8 cellular contexts compared by ENCODE assay signal in the genomic region with DNA sequence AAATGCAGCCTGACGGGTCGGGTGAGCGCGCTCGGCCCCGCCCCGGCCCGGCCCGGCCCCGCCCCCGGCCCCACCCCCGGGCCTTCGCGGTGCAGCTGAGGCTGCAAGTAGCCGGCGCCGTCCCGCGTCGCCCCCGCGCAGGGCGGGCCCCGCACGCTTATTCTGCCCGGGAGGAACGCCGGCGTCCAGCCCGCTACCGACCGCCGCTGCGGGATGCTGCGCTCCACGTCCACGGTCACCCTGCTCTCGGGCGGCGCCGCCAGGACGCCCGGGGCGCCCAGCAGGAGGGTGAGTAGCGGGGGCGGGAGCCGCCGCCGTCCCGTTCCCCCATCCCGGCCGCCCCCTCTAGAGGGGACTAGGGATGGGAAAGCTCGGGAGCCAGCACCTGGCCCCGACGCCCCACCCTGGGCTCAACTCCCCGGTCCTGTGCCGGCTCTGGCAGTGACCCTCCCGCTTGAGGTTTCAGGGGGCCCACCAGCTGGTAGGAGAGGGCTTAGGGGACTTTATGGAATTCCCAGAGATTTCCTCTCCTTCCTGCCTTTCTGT. TPM values are rescaled to one million over a fixed set of nuclear protein-coding genes. Genes with fewer than 3 reads are reported as not detected.
DNase-seq lines count a peak whose midpoint lies in the region; ATAC-seq and TF ChIP-seq lines count a peak whose summit lies in the region.

A gene with protein sequence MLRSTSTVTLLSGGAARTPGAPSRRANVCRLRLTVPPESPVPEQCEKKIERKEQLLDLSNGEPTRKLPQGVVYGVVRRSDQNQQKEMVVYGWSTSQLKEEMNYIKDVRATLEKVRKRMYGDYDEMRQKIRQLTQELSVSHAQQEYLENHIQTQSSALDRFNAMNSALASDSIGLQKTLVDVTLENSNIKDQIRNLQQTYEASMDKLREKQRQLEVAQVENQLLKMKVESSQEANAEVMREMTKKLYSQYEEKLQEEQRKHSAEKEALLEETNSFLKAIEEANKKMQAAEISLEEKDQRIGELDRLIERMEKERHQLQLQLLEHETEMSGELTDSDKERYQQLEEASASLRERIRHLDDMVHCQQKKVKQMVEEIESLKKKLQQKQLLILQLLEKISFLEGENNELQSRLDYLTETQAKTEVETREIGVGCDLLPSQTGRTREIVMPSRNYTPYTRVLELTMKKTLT (plus strand): TSS at position 83 of the 546 bp plus-strand sequence. CDS start 131 bp downstream, at position 214.

- peak within 1 kb of the TSS; percentile 89 for H3K4me2 ChIP-seq in neural progenitor cell

- no peak within 1 kb of the TSS for H3K27ac Mint-ChIP-seq in neural progenitor cell

- WGBS in tibial nerve, 2 donors, result 1 to 3% methylated on average over 27 to 29 of the region's 58 CpGs

- H3K9me3 ChIP-seq in neural progenitor cell (ENCODE audit: low read depth) (no peaks in the 10 kb centered on the region), tibial nerve (no peaks in the 10 kb centered on the region)

- TF ChIP-seq POLR2A in tibial nerve (IDR thresholded peaks at IDR 0.05), result no peak

- TF ChIP-seq EP300 in Ishikawa (IDR thresholded peaks at IDR 0.05; ENCODE audit: borderline replicate concordance) (no peak; the same call in 1 of the 2 replicates), tibial nerve (IDR thresholded peaks at IDR 0.05) (no peak)

- peaks cover 59% of the 10 kb centered on the region for H3K27me3 ChIP-seq in neural progenitor cell
- peaks cover 0 to 6% of the 10 kb centered on the region in 2 donors for H3K27me3 ChIP-seq in tibial nerve

- H2AFZ ChIP-seq in neural progenitor cell (replicated peaks), result peak within 1 kb of the TSS; percentile 84

- no peak for TF ChIP-seq RAD21 in Ishikawa (IDR thresholded peaks at IDR 0.05; ENCODE audit: low read depth)

- no peak within 1 kb of the TSS for H3K9ac ChIP-seq in neural progenitor cell

- H3K4me3 Mint-ChIP-seq in activated T-cell treated with anti-CD3 and anti-CD28 coated beads, Interleukin-2, amount 50 U/mL, for 4 hours, result peak within 1 kb of the TSS; percentile 62
- peak within 1 kb of the TSS; percentile 83 for H3K4me3 Mint-ChIP-seq in neural progenitor cell

- peaks cover 25% of the 10 kb centered on the region for H3K27me3 Mint-ChIP-seq in activated T-cell treated with anti-CD3 and anti-CD28 coated beads, Interleukin-2, amount 50 U/mL, for 4 hours (ENCODE audit: low read depth)
- H3K27me3 Mint-ChIP-seq in neural progenitor cell (ENCODE audit: insufficient read depth, low read depth), result peaks cover 24% of the 10 kb centered on the region

- ATAC-seq in activated T-cell treated with anti-CD3 and anti-CD28 coated beads, Interleukin-2, amount 50 U/mL, for 4 hours, result peak; percentile 89 to 91
- ATAC-seq in GM18511 (IDR thresholded peaks at IDR 0.05; ENCODE audit: unreplicated experiment) (no peak), GM21360 (IDR thresholded peaks at IDR 0.05; ENCODE audit: unreplicated experiment) (no peak)

- DNase-seq in AG08396 (ENCODE audit: low spot score) (peak; percentile 80), foreskin fibroblast (peak; percentile 6 to 55), neural progenitor cell (ENCODE audit: low spot score) (peak; percentile 76), tibial nerve (ENCODE audit: low spot score in 2 of 2) (no peak)
- peak; percentile 24 for DNase-seq in activated T-cell treated with anti-CD3 and anti-CD28 coated beads, Interleukin-2, amount 50 U/mL, for 4 hours

- TF ChIP-seq CTCF in foreskin fibroblast (IDR thresholded peaks at IDR 0.05; ENCODE audit: low read depth, low read length), result no peak
- no peak for TF ChIP-seq CTCF in neural progenitor cell (IDR thresholded peaks at IDR 0.05)
- no peak for TF ChIP-seq CTCF in tibial nerve (IDR thresholded peaks at IDR 0.05)

- H3K9me3 Mint-ChIP-seq in activated T-cell treated with anti-CD3 and anti-CD28 coated beads, Interleukin-2, amount 50 U/mL, for 4 hours, result no peaks in the 10 kb centered on the region
- no peaks in the 10 kb centered on the region for H3K9me3 Mint-ChIP-seq in neural progenitor cell

- no peaks in the 10 kb centered on the region for H3K36me3 Mint-ChIP-seq in activated T-cell treated with anti-CD3 and anti-CD28 coated beads, Interleukin-2, amount 50 U/mL, for 4 hours (ENCODE audit: insufficient read depth)
- no peaks in the 10 kb centered on the region for H3K36me3 Mint-ChIP-seq in neural progenitor cell

- H3K27ac ChIP-seq in neural progenitor cell, result no peak within 1 kb of the TSS
- peak within 1 kb of the TSS in 1 of 4 donors; percentile 74 for H3K27ac ChIP-seq in tibial nerve

- peaks cover 30% of the 10 kb centered on the region for H3K4me1 Mint-ChIP-seq in activated T-cell treated with anti-CD3 and anti-CD28 coated beads, Interleukin-2, amount 50 U/mL, for 4 hours (ENCODE audit: low read depth)
- H3K4me1 Mint-ChIP-seq in neural progenitor cell, result peaks cover 3% of the 10 kb centered on the region

- H3K4me3 ChIP-seq in foreskin fibroblast (ENCODE audit: low read depth in 1 of 2, low read length in 2 of 2) (peak within 1 kb of the TSS; percentile 37 to 52), neural progenitor cell (peak within 1 kb of the TSS; percentile 59), tibial nerve (peak within 1 kb of the TSS; percentile 24 to 59 (median 55))

- no peaks in the 10 kb centered on the region for H3K36me3 ChIP-seq in neural progenitor cell
- no peaks in the 10 kb centered on the region for H3K36me3 ChIP-seq in tibial nerve

- H3K79me2 ChIP-seq in neural progenitor cell (ENCODE audit: low read depth), result no peaks in the 10 kb centered on the region

- H4K20me1 ChIP-seq in neural progenitor cell (ENCODE audit: low read depth), result no peaks in the 10 kb centered on the region

- H3F3A ChIP-seq in neural progenitor cell (ENCODE audit: low read depth), result peaks cover 4% of the 10 kb centered on the region

- H3K4me1 ChIP-seq in neural progenitor cell (no peaks in the 10 kb centered on the region), tibial nerve (peaks cover 0 to 41% (median 2%) of the 10 kb centered on the region in 4 donors)

TF ChIP-seq in Ishikawa, 13 proteins besides CTCF, POLR2A, EP300 and RAD21:
- TF ChIP-seq CREB1 (IDR thresholded peaks at IDR 0.05; ENCODE audit: low read depth), result no peak
- TF ChIP-seq YY1 (IDR thresholded peaks at IDR 0.05; ENCODE audit: low read depth), result no peak
- 0 out of 2 replicates have a peak, but pooled peaks have one; percentile 1 for TF ChIP-seq TCF12 (IDR thresholded peaks at IDR 0.05; ENCODE audit: low read depth)
- no peak for TF ChIP-seq REST (IDR thresholded peaks at IDR 0.05; ENCODE audit: low read depth)
- TF ChIP-seq EGR1 (IDR thresholded peaks at IDR 0.05), result peak; percentile 71
- TF ChIP-seq, protein P1, sequence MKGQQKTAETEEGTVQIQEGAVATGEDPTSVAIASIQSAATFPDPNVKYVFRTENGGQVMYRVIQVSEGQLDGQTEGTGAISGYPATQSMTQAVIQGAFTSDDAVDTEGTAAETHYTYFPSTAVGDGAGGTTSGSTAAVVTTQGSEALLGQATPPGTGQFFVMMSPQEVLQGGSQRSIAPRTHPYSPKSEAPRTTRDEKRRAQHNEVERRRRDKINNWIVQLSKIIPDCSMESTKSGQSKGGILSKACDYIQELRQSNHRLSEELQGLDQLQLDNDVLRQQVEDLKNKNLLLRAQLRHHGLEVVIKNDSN (IDR thresholded peaks at IDR 0.05), result no peak
- TF ChIP-seq ZBTB7A (IDR thresholded peaks at IDR 0.05; ENCODE audit: low read depth), result peak; percentile 24; the same call in 1 of the 2 replicates
- no peak for TF ChIP-seq TAF1 (IDR thresholded peaks at IDR 0.05; ENCODE audit: low read depth)
- TF ChIP-seq NFIC (IDR thresholded peaks at IDR 0.05), result no peak
- TF ChIP-seq FOXM1 (IDR thresholded peaks at IDR 0.05; ENCODE audit: borderline replicate concordance, low read depth), result no peak

RNA-seq across cellular contexts. Expression of the gene that starts here (rescaled TPM):
- total RNA-seq in activated T-cell treated with anti-CD3 and anti-CD28 coated beads, Interleukin-2, amount 50 U/mL, for 4 hours, result under 1 TPM in 2 of 3 donors, not detected in 1; 0.13 to 0.22 TPM
- total RNA-seq in neural progenitor cell (ENCODE audit: low replicate concordance) (0.09 TPM in 1 of 2 replicates, not detected in the other), tibial nerve (1 to 10 TPM in 3 of 4 donors, under 1 TPM in 1; 0.98 to 9.3 (median 2.7) TPM)

Comparison
In these comparisons a context has a peak if more than half of its experiments do, and no peak if none do; other contexts are left out.
1. Peak in DNase-seq and ATAC-seq in activated T-cell treated with anti-CD3 and anti-CD28 coated beads, Interleukin-2, amount 50 U/mL, for 4 hours; RNA of the gene not detected or under 1 TPM.
2. Peak in DNase-seq, H3K4me3 ChIP-seq and H3K4me2 ChIP-seq in neural progenitor cell; RNA of the gene not detected or under 1 TPM.
3. DNase-seq: peak in AG08396 (single experiment) and foreskin fibroblast (2 of 2); none in tibial nerve (0 of 2).
4. Peak in every context shown above with its lines, with median percentiles within 50 percentile points of each other: H3K4me3 ChIP-seq.